1 cellular context compared by ENCODE assay signal in the genomic region with DNA sequence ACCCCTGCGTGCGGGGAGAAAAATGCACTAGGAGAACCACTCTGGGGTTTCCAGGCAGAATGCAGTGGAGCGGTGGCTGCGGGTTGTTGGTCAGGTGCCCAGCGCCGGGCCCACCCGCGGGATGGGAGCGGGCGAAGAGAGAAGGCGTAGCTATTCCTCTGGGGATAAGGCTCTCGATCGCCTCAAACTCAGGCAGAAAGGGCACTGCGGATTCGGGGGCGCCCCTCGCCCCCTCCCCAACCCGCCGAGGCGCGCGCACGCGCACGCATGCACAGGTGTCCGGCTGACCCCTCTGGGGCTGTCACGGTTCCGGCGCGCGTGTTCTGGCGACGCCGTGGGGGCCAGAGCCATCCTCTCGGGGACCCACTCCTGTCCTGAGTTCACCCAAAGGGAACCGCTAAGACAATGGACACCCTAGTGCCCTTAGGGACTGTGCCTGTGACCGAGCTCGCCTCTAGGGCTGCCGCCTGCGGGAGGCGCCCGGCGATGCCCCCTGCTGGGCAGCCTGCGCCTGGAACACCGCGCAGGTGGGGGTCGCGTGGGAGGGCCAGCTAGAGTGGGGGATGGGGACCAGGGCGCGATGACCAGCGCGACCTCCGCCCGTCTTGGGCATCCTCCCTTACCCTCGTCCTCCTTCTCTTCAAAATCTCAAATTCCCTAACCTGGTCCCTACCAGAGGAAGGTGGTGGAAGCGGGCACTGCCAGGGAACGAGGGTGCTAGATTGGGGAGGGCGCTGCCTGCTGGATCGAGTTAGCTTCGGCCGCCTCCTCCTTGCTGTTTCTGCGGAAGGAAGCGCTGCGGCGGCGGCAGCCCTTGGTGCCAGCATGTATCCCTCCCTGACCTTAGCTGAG.
TF ChIP-seq lines count a peak whose summit lies in the region.

No MANE protein-coding gene starts in this region.

TF ChIP-seq in HepG2, 621 proteins besides CTCF, POLR2A, EP300 and RAD21 (continued from another document and continues in another):
- TF ChIP-seq, protein P1, sequence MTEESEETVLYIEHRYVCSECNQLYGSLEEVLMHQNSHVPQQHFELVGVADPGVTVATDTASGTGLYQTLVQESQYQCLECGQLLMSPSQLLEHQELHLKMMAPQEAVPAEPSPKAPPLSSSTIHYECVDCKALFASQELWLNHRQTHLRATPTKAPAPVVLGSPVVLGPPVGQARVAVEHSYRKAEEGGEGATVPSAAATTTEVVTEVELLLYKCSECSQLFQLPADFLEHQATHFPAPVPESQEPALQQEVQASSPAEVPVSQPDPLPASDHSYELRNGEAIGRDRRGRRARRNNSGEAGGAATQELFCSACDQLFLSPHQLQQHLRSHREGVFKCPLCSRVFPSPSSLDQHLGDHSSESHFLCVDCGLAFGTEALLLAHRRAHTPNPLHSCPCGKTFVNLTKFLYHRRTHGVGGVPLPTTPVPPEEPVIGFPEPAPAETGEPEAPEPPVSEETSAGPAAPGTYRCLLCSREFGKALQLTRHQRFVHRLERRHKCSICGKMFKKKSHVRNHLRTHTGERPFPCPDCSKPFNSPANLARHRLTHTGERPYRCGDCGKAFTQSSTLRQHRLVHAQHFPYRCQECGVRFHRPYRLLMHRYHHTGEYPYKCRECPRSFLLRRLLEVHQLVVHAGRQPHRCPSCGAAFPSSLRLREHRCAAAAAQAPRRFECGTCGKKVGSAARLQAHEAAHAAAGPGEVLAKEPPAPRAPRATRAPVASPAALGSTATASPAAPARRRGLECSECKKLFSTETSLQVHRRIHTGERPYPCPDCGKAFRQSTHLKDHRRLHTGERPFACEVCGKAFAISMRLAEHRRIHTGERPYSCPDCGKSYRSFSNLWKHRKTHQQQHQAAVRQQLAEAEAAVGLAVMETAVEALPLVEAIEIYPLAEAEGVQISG (CRISPR knock-in tag; IDR thresholded peaks at IDR 0.05), result peak; percentile 71
- TF ChIP-seq CBX1 (IDR thresholded peaks at IDR 0.05; ENCODE audit: low read depth) (peak; percentile 24), RBM22 (optimal IDR thresholded peaks at IDR 0.05; ENCODE audit: low read length) (no peak), MYC (CRISPR knock-in tag; IDR thresholded peaks at IDR 0.05; ENCODE audit: borderline replicate concordance) (peak; percentile 77; the same call in 1 of the 2 replicates), NKX3-1 (CRISPR knock-in tag; IDR thresholded peaks at IDR 0.05) (peak; percentile 62; the same call in 1 of the 2 replicates), ZNF749 (CRISPR knock-in tag; IDR thresholded peaks at IDR 0.05; ENCODE audit: borderline replicate concordance) (0 out of 2 replicates have a peak, but pooled peaks have one; percentile 36), ZBTB42 (CRISPR knock-in tag; IDR thresholded peaks at IDR 0.05) (no peak), PHF5A (CRISPR knock-in tag; IDR thresholded peaks at IDR 0.05; ENCODE audit: low read depth, unreplicated experiment) (peak; percentile 70), CREM (IDR thresholded peaks at IDR 0.05) (no peak), CREM (CRISPR knock-in tag; IDR thresholded peaks at IDR 0.05) (no peak), ZSCAN29 (CRISPR knock-in tag; conservative IDR thresholded peaks at IDR 0.05) (peak; percentile 38; the same call in 1 of the 2 replicates), KDM1A (CRISPR knock-in tag; IDR thresholded peaks at IDR 0.05) (0 out of 2 replicates have a peak, but pooled peaks have one; percentile 33), ZNF674 (CRISPR knock-in tag; IDR thresholded peaks at IDR 0.05; ENCODE audit: low read depth) (no peak), EEA1 (CRISPR knock-in tag; IDR thresholded peaks at IDR 0.05; ENCODE audit: borderline replicate concordance) (0 out of 2 replicates have a peak, but pooled peaks have one; percentile 69), SP1 (IDR thresholded peaks at IDR 0.05) (no peak), SP1 (CRISPR knock-in tag; IDR thresholded peaks at IDR 0.05) (peak; percentile 61; the same call in 1 of the 2 replicates), ZNF891 (CRISPR knock-in tag; IDR thresholded peaks at IDR 0.05) (peak; percentile 71; the same call in 1 of the 2 replicates), HNRNPL (IDR thresholded peaks at IDR 0.05; ENCODE audit: low read depth, low read length) (peak; percentile 96), ZNF337 (CRISPR knock-in tag; IDR thresholded peaks at IDR 0.05; ENCODE audit: borderline replicate concordance, low read depth) (0 out of 2 replicates have a peak, but pooled peaks have one; percentile 50), TBX2 (CRISPR knock-in tag; IDR thresholded peaks at IDR 0.05; ENCODE audit: borderline replicate concordance) (peak; percentile 87; the same call in 1 of the 2 replicates), RNF2 (conservative IDR thresholded peaks at IDR 0.05; ENCODE audit: low read depth) (peak; percentile 80), ZNF747 (CRISPR knock-in tag; IDR thresholded peaks at IDR 0.05; ENCODE audit: borderline replicate concordance) (no peak), CBX5 (CRISPR knock-in tag; IDR thresholded peaks at IDR 0.05; ENCODE audit: borderline replicate concordance) (peak; percentile 90; the same call in 1 of the 2 replicates), ZNF274 (CRISPR knock-in tag; IDR thresholded peaks at IDR 0.05) (peak; percentile 92), FOXA3 (CRISPR knock-in tag; IDR thresholded peaks at IDR 0.05) (peak; percentile 52), MIER2 (CRISPR knock-in tag; IDR thresholded peaks at IDR 0.05) (peak; percentile 38; the same call in 1 of the 2 replicates), ZNF607 (CRISPR knock-in tag; IDR thresholded peaks at IDR 0.05; ENCODE audit: borderline replicate concordance) (no peak), FOXO1 (CRISPR knock-in tag; IDR thresholded peaks at IDR 0.05) (peak; percentile 11; the same call in 1 of the 2 replicates), ZNF10 (CRISPR knock-in tag; IDR thresholded peaks at IDR 0.05; ENCODE audit: borderline replicate concordance, low read depth) (no peak), NONO (IDR thresholded peaks at IDR 0.05) (no peak), NONO (CRISPR knock-in tag; conservative IDR thresholded peaks at IDR 0.05) (peak; percentile 73), FOXC1 (CRISPR knock-in tag; IDR thresholded peaks at IDR 0.05; ENCODE audit: borderline replicate concordance) (peak; percentile 88), ZNF547 (CRISPR knock-in tag; IDR thresholded peaks at IDR 0.05) (peak; percentile 85; the same call in 1 of the 2 replicates), MEIS2 (CRISPR knock-in tag; IDR thresholded peaks at IDR 0.05) (peak; percentile 45; the same call in 1 of the 2 replicates), MTF2 (CRISPR knock-in tag; IDR thresholded peaks at IDR 0.05; ENCODE audit: borderline replicate concordance) (peak; percentile 100), ZNF619 (CRISPR knock-in tag; IDR thresholded peaks at IDR 0.05) (no peak), SOX6 (IDR thresholded peaks at IDR 0.05) (no peak), SOX6 (CRISPR knock-in tag; IDR thresholded peaks at IDR 0.05) (peak; percentile 49)
- TF ChIP-seq, protein P2, sequence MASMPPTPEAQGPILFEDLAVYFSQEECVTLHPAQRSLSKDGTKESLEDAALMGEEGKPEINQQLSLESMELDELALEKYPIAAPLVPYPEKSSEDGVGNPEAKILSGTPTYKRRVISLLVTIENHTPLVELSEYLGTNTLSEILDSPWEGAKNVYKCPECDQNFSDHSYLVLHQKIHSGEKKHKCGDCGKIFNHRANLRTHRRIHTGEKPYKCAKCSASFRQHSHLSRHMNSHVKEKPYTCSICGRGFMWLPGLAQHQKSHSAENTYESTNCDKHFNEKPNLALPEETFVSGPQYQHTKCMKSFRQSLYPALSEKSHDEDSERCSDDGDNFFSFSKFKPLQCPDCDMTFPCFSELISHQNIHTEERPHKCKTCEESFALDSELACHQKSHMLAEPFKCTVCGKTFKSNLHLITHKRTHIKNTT (CRISPR knock-in tag; IDR thresholded peaks at IDR 0.05), result no peak
- TF ChIP-seq, protein P3, sequence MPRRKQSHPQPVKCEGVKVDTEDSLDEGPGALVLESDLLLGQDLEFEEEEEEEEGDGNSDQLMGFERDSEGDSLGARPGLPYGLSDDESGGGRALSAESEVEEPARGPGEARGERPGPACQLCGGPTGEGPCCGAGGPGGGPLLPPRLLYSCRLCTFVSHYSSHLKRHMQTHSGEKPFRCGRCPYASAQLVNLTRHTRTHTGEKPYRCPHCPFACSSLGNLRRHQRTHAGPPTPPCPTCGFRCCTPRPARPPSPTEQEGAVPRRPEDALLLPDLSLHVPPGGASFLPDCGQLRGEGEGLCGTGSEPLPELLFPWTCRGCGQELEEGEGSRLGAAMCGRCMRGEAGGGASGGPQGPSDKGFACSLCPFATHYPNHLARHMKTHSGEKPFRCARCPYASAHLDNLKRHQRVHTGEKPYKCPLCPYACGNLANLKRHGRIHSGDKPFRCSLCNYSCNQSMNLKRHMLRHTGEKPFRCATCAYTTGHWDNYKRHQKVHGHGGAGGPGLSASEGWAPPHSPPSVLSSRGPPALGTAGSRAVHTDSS (CRISPR knock-in tag; conservative IDR thresholded peaks at IDR 0.05), result no peak
- TF ChIP-seq, protein P4, sequence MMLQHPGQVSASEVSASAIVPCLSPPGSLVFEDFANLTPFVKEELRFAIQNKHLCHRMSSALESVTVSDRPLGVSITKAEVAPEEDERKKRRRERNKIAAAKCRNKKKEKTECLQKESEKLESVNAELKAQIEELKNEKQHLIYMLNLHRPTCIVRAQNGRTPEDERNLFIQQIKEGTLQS (CRISPR knock-in tag; IDR thresholded peaks at IDR 0.05), result peak; percentile 46; the same call in 1 of the 2 replicates
- TF ChIP-seq, protein P5, sequence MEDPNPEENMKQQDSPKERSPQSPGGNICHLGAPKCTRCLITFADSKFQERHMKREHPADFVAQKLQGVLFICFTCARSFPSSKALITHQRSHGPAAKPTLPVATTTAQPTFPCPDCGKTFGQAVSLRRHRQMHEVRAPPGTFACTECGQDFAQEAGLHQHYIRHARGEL (CRISPR knock-in tag; IDR thresholded peaks at IDR 0.05), result no peak
- TF ChIP-seq, protein P6, sequence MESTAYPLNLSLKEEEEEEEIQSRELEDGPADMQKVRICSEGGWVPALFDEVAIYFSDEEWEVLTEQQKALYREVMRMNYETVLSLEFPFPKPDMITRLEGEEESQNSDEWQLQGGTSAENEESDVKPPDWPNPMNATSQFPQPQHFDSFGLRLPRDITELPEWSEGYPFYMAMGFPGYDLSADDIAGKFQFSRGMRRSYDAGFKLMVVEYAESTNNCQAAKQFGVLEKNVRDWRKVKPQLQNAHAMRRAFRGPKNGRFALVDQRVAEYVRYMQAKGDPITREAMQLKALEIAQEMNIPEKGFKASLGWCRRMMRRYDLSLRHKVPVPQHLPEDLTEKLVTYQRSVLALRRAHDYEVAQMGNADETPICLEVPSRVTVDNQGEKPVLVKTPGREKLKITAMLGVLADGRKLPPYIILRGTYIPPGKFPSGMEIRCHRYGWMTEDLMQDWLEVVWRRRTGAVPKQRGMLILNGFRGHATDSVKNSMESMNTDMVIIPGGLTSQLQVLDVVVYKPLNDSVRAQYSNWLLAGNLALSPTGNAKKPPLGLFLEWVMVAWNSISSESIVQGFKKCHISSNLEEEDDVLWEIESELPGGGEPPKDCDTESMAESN (CRISPR knock-in tag; conservative IDR thresholded peaks at IDR 0.05), result peak; percentile 72; the same call in 1 of the 2 replicates
- TF ChIP-seq, protein P7, sequence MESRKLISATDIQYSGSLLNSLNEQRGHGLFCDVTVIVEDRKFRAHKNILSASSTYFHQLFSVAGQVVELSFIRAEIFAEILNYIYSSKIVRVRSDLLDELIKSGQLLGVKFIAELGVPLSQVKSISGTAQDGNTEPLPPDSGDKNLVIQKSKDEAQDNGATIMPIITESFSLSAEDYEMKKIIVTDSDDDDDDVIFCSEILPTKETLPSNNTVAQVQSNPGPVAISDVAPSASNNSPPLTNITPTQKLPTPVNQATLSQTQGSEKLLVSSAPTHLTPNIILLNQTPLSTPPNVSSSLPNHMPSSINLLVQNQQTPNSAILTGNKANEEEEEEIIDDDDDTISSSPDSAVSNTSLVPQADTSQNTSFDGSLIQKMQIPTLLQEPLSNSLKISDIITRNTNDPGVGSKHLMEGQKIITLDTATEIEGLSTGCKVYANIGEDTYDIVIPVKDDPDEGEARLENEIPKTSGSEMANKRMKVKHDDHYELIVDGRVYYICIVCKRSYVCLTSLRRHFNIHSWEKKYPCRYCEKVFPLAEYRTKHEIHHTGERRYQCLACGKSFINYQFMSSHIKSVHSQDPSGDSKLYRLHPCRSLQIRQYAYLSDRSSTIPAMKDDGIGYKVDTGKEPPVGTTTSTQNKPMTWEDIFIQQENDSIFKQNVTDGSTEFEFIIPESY (CRISPR knock-in tag; IDR thresholded peaks at IDR 0.05), result peak; percentile 55
- TF ChIP-seq, protein P8, sequence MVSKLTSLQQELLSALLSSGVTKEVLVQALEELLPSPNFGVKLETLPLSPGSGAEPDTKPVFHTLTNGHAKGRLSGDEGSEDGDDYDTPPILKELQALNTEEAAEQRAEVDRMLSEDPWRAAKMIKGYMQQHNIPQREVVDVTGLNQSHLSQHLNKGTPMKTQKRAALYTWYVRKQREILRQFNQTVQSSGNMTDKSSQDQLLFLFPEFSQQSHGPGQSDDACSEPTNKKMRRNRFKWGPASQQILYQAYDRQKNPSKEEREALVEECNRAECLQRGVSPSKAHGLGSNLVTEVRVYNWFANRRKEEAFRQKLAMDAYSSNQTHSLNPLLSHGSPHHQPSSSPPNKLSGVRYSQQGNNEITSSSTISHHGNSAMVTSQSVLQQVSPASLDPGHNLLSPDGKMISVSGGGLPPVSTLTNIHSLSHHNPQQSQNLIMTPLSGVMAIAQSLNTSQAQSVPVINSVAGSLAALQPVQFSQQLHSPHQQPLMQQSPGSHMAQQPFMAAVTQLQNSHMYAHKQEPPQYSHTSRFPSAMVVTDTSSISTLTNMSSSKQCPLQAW (CRISPR knock-in tag; IDR thresholded peaks at IDR 0.05), result peak; percentile 37; the same call in 1 of the 2 replicates
- TF ChIP-seq, protein P9, sequence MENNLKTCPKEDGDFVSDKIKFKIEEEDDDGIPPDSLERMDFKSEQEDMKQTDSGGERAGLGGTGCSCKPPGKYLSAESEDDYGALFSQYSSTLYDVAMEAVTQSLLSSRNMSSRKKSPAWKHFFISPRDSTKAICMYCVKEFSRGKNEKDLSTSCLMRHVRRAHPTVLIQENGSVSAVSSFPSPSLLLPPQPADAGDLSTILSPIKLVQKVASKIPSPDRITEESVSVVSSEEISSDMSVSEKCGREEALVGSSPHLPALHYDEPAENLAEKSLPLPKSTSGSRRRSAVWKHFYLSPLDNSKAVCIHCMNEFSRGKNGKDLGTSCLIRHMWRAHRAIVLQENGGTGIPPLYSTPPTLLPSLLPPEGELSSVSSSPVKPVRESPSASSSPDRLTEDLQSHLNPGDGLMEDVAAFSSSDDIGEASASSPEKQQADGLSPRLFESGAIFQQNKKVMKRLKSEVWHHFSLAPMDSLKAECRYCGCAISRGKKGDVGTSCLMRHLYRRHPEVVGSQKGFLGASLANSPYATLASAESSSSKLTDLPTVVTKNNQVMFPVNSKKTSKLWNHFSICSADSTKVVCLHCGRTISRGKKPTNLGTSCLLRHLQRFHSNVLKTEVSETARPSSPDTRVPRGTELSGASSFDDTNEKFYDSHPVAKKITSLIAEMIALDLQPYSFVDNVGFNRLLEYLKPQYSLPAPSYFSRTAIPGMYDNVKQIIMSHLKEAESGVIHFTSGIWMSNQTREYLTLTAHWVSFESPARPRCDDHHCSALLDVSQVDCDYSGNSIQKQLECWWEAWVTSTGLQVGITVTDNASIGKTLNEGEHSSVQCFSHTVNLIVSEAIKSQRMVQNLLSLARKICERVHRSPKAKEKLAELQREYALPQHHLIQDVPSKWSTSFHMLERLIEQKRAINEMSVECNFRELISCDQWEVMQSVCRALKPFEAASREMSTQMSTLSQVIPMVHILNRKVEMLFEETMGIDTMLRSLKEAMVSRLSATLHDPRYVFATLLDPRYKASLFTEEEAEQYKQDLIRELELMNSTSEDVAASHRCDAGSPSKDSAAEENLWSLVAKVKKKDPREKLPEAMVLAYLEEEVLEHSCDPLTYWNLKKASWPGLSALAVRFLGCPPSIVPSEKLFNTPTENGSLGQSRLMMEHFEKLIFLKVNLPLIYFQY (CRISPR knock-in tag; IDR thresholded peaks at IDR 0.05; ENCODE audit: borderline replicate concordance), result peak; percentile 33; the same call in 1 of the 2 replicates
